Comparison of ENCODE assay signal across 36 cellular contexts in the genomic region with DNA sequence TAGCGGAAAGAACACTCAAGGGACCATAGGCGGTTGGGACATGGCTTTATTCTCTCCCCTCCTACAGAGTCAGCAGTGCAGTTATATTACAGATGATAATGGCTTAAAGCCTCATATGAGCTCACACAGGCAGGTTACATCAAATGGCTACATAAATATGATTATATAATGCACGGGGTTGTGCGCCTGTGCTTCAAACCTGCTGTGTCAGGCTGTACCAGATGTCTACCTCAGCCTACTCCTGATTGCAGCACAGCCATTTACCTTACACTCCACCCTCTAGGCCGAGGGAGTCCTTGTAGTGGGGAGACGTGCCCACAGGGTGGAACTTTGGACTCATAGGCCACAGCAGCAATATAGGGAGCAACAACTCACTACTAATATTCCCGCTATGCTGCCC.
"Had no signal": no experiment of that assay in that cellular context is flagged by ENCODE, and none has a peak within 500 bp of the region (broad histone marks: within the 10 kb centered on the region; RNA-seq: fewer than 3 reads in every experiment).

No MANE protein-coding gene starts in this region.

- H3K4me1 Mint-ChIP-seq: activated B cell treated with CpG ODN at 0.5 μM for 24 hours had no signal

- H3K9me3 Mint-ChIP-seq: activated B cell treated with CpG ODN at 0.5 μM for 24 hours; activated CD4-positive, alpha-beta T cell treated with anti-CD3 and anti-CD28 coated beads, Interleukin-2, amount 10 ng/mL, durations not matched to agents 24 days and 14 days; activated CD8-positive, alpha-beta T cell treated with anti-CD3 and anti-CD28 coated beads for 36 hours; activated naive CD4-positive, alpha-beta T cell treated with anti-CD3 and anti-CD28 coated beads, Interleukin-2, amount 50 U/mL, for 72 hours; activated T-cell treated with anti-CD3 and anti-CD28 coated beads, Interleukin-2, amount 50 U/mL, for 4 hours; activated T-helper 1 cell treated with anti-CD3 and anti-CD28 coated beads, Interleukin-12 subunit alpha, Interleukin-12 subunit beta, Interleukin-2, Interleukin-4 antibody, amounts not matched to agents 30 ng/mL and 10 ng/mL and 1 ng/mL, durations not matched to agents 14 hours and 24 hours and 36 hours; activated T-helper 17 cell treated with anti-CD3 and anti-CD28 coated beads, Interleukin-2, amount 50 U/mL, for 72 hours; central memory CD8-positive, alpha-beta T cell; T-helper 1 cell treated with Interleukin-12 subunit alpha and Interleukin-12 subunit beta and Interleukin-4 antibody, amounts not matched to agents 30 μg/mL and 1 μg/mL, for 36 hours had no signal

- DNase-seq: activated B cell treated with CpG ODN at 0.5 μM for 24 hours; activated CD4-positive, alpha-beta memory T cell treated with anti-CD3 and anti-CD28 coated beads for 36 hours; activated CD4-positive, alpha-beta T cell treated with anti-CD3 and anti-CD28 coated beads for 4 hours; activated CD4-positive, alpha-beta T cell treated with anti-CD3 and anti-CD28 coated beads, Interleukin-2, amount 10 ng/mL, durations not matched to agents 24 days and 14 days; activated CD4-positive, alpha-beta T cell treated with anti-CD3 and anti-CD28 coated beads, Interleukin-2, amount 50 U/mL, for 1 hour; activated CD4-positive, alpha-beta T cell treated with anti-CD3 and anti-CD28 coated beads, Interleukin-2, amount 50 U/mL, for 4 hours; activated CD4-positive, CD25-positive, alpha-beta regulatory T cell treated with anti-CD3 and anti-CD28 coated beads, Interleukin-2, amount 50 U/mL, for 72 hours; activated CD8-positive, alpha-beta memory T cell treated with anti-CD3 and anti-CD28 coated beads, Interleukin-2, amount 50 U/mL, for 4 hours; activated CD8-positive, alpha-beta T cell treated with anti-CD3 and anti-CD28 coated beads for 36 hours; activated effector memory CD4-positive, alpha-beta T cell treated with anti-CD3 and anti-CD28 coated beads, Interleukin-2, amount 50 U/mL, for 16 hours; activated gamma-delta T cell treated with Interleukin-2 at 50 U/mL for 16 hours; activated naive CD4-positive, alpha-beta T cell; activated naive CD4-positive, alpha-beta T cell treated with anti-CD3 and anti-CD28 coated beads for 36 hours; activated naive CD4-positive, alpha-beta T cell treated with anti-CD3 and anti-CD28 coated beads, Interleukin-2, amount 50 U/mL, for 16 hours; activated naive CD8-positive, alpha-beta T cell treated with anti-CD3 and anti-CD28 coated beads for 36 hours; activated T-cell treated with anti-CD3 and anti-CD28 coated beads for 4 hours; activated T-cell treated with anti-CD3 and anti-CD28 coated beads, Interleukin-2, amount 50 U/mL, for 1 hour; activated T-cell treated with anti-CD3 and anti-CD28 coated beads, Interleukin-2, amount 50 U/mL, for 4 hours; activated T-cell treated with anti-CD3 and anti-CD28 coated beads, Interleukin-2, amount 50 U/mL, for 72 hours; adrenal gland; amniotic stem cell; aorta; body of pancreas; brain microvascular endothelial cell; caudate nucleus; cerebellar nuclear complex; T-helper 1 cell; T-helper 9 cell had no signal

- H3K4me3 Mint-ChIP-seq: activated B cell treated with CpG ODN at 0.5 μM for 24 hours; activated CD4-positive, alpha-beta memory T cell treated with anti-CD3 and anti-CD28 coated beads for 36 hours; activated CD4-positive, alpha-beta T cell treated with anti-CD3 and anti-CD28 coated beads, Interleukin-2, amount 10 ng/mL, durations not matched to agents 24 days and 14 days; activated CD8-positive, alpha-beta T cell treated with anti-CD3 and anti-CD28 coated beads for 36 hours; activated naive CD4-positive, alpha-beta T cell treated with anti-CD3 and anti-CD28 coated beads for 36 hours; activated naive CD8-positive, alpha-beta T cell treated with anti-CD3 and anti-CD28 coated beads for 36 hours; activated T-cell treated with anti-CD3 and anti-CD28 coated beads, Interleukin-2, amount 50 U/mL, for 4 hours; activated T-cell treated with anti-CD3 and anti-CD28 coated beads, Interleukin-2, amount 50 U/mL, for 72 hours; activated T-helper 1 cell treated with anti-CD3 and anti-CD28 coated beads, Interleukin-12 subunit alpha, Interleukin-12 subunit beta, Interleukin-2, Interleukin-4 antibody, amounts not matched to agents 30 ng/mL and 10 ng/mL and 1 ng/mL, durations not matched to agents 14 hours and 24 hours and 36 hours; activated T-helper 17 cell treated with anti-CD3 and anti-CD28 coated beads, Interleukin-2, amount 50 U/mL, for 72 hours; central memory CD8-positive, alpha-beta T cell; T-helper 1 cell treated with Interleukin-12 subunit alpha and Interleukin-12 subunit beta and Interleukin-4 antibody, amounts not matched to agents 30 μg/mL and 1 μg/mL, for 36 hours; T-helper 2 cell treated with Interferon-gamma antibody and Interleukin-4, amounts not matched to agents 5 μg/mL and 100 μg/mL, for 36 hours had no signal

- H3K27me3 Mint-ChIP-seq: activated B cell treated with CpG ODN at 0.5 μM for 24 hours; activated CD4-positive, alpha-beta memory T cell treated with anti-CD3 and anti-CD28 coated beads for 36 hours; activated CD4-positive, alpha-beta T cell treated with anti-CD3 and anti-CD28 coated beads, Interleukin-2, amount 10 ng/mL, durations not matched to agents 24 days and 14 days; activated CD8-positive, alpha-beta T cell treated with anti-CD3 and anti-CD28 coated beads for 36 hours; activated naive CD8-positive, alpha-beta T cell treated with anti-CD3 and anti-CD28 coated beads for 36 hours; activated T-helper 17 cell treated with anti-CD3 and anti-CD28 coated beads, Interleukin-2, amount 50 U/mL, for 72 hours; central memory CD8-positive, alpha-beta T cell had no signal

- H3K4me3 ChIP-seq: adrenal gland, body of pancreas, breast epithelium had no signal

- H3K27ac Mint-ChIP-seq: activated B cell treated with CpG ODN at 0.5 μM for 24 hours; activated CD4-positive, alpha-beta memory T cell treated with anti-CD3 and anti-CD28 coated beads for 36 hours; activated CD4-positive, alpha-beta T cell treated with anti-CD3 and anti-CD28 coated beads, Interleukin-2, amount 10 ng/mL, durations not matched to agents 24 days and 14 days; activated CD8-positive, alpha-beta T cell treated with anti-CD3 and anti-CD28 coated beads for 36 hours; activated naive CD4-positive, alpha-beta T cell treated with anti-CD3 and anti-CD28 coated beads for 36 hours; activated naive CD8-positive, alpha-beta T cell treated with anti-CD3 and anti-CD28 coated beads for 36 hours; activated T-cell treated with anti-CD3 and anti-CD28 coated beads, Interleukin-2, amount 50 U/mL, for 72 hours; activated T-helper 1 cell treated with anti-CD3 and anti-CD28 coated beads, Interleukin-12 subunit alpha, Interleukin-12 subunit beta, Interleukin-2, Interleukin-4 antibody, amounts not matched to agents 30 ng/mL and 10 ng/mL and 1 ng/mL, durations not matched to agents 14 hours and 24 hours and 36 hours; activated T-helper 17 cell treated with anti-CD3 and anti-CD28 coated beads, Interleukin-2, amount 50 U/mL, for 72 hours; T-helper 1 cell treated with Interleukin-12 subunit alpha and Interleukin-12 subunit beta and Interleukin-4 antibody, amounts not matched to agents 30 μg/mL and 1 μg/mL, for 36 hours; T-helper 2 cell treated with Interferon-gamma antibody and Interleukin-4, amounts not matched to agents 5 μg/mL and 100 μg/mL, for 36 hours had no signal

- H3K9me3 ChIP-seq: adrenal gland, body of pancreas, breast epithelium had no signal

- H3K36me3 ChIP-seq: adrenal gland, brain microvascular endothelial cell, breast epithelium had no signal

- H3K27ac ChIP-seq: adrenal gland, body of pancreas, brain microvascular endothelial cell, breast epithelium, VCaP had no signal
